ENCODE assay signal across 15 cellular contexts in the genomic region with DNA sequence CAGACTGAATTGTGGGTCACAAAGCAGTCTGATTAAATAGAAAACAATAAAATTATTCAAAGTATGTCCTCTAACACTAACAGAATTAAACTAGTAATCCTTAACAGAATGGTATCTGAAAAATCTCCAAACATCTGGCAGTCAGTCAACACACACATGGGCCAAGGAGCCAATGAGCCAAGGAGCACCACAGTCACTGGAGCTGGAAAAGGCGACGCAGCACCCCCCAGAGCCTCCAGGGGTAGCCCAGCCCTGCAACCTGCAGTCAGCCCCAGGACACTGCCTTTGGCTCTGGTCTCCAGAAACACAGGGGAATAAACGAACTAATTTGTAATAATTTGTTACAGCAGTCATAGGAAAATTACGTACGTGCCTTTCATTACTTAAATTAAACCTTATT. TPM values are rescaled to one million over a fixed set of nuclear protein-coding genes. Genes with fewer than 3 reads are reported as not detected.
DNase-seq lines count a peak whose midpoint lies in the region; ATAC-seq, FAIRE-seq and TF ChIP-seq lines count a peak whose summit lies in the region.
"Had no signal": no experiment of that assay in that cellular context is flagged by ENCODE, and none has a peak within 500 bp of the region (broad histone marks: within the 10 kb centered on the region; RNA-seq: fewer than 3 reads in every experiment).

No MANE protein-coding gene starts in this region.

- peaks cover 14% of the 10 kb centered on the region for H3K4me1 ChIP-seq in GM12878 (ENCODE audit: control insufficient read depth, insufficient read depth, low read length)
- H3K4me1 ChIP-seq in HAP-1, result 0 out of 2 replicates have a peak, but pooled peaks cover 2% of the 10 kb centered on the region

- TF ChIP-seq RAD21 in GM12878 (IDR thresholded peaks at IDR 0.05; ENCODE audit: insufficient read depth, low read depth, low read length), result no peak

- TF ChIP-seq EP300 in GM12878 (IDR thresholded peaks at IDR 0.05; ENCODE audit: borderline replicate concordance in 1 of 2, control insufficient read depth in 1 of 2, low read depth in 2 of 2, low read length in 2 of 2), result no peak

- peak overlapping the region; percentile 28; the same call in 1 of the 2 replicates for H3K4me2 ChIP-seq in GM12878 (ENCODE audit: control insufficient read depth, insufficient read depth)

- peak; percentile 47; the same call in 2 of the 3 replicates for ATAC-seq in GM12878
- no peak for ATAC-seq in esophagus mucosa
- ATAC-seq: naive thymus-derived CD8-positive, alpha-beta T cell had no signal

- H3K27me3 ChIP-seq in GM12878 (replicated peaks in 1 of 2; ENCODE audit: control insufficient read depth in 2 of 2, insufficient read depth in 2 of 2, low read length in 1 of 2) (no peaks in the 10 kb centered on the region), HAP-1 (ENCODE audit: low read depth) (no peaks in the 10 kb centered on the region)
- H3K27me3 ChIP-seq: ascending aorta had no signal

- TF ChIP-seq POLR2A in GM12878 (IDR thresholded peaks at IDR 0.05; ENCODE audit: low read depth, low read length), result no peak

- H3K36me3 ChIP-seq in GM12878 (ENCODE audit: control insufficient read depth in 2 of 2, insufficient read depth in 2 of 2, low read length in 1 of 2) (no peaks in the 10 kb centered on the region; a peak in 1 of 4 replicates), HAP-1 (replicated peaks) (no peaks in the 10 kb centered on the region)
- H3K36me3 ChIP-seq: ascending aorta had no signal

- H3K9me3 ChIP-seq in GM12878 (replicated peaks; ENCODE audit: control insufficient read depth, insufficient read depth, low read length) (no peaks in the 10 kb centered on the region; the same call in 2 of the 3 replicates), HAP-1 (0 out of 2 replicates have a peak, but pooled peaks cover 3% of the 10 kb centered on the region)
- H3K9me3 ChIP-seq: ascending aorta had no signal

- RAD21 ChIA-PET in GM12878 (lab: Charles Lee; ENCODE audit: unreplicated experiment), result no interaction called here

- intact Hi-C loops in GM12878 (cut with micrococcal nuclease; ENCODE audit: unreplicated experiment), result no loop called here

- DNase-seq in AG08395 (ENCODE audit: low spot score) (peak; percentile 77), GM04503 (ENCODE audit: low read depth) (peak; percentile 34), GM12878 (ENCODE audit: low read depth, low spot score) (no peak), iPS-NIHi11 (ENCODE audit: low spot score) (peak; percentile 46), foreskin melanocyte (no peak), HAP-1 (ENCODE audit: low spot score in 2 of 2) (no peak)
- no peak for DNase-seq in activated CD8-positive, alpha-beta memory T cell treated with anti-CD3 and anti-CD28 coated beads for 24 hours
- DNase-seq: activated T-cell treated with anti-CD3 and anti-CD28 coated beads for 4 hours; naive thymus-derived CD8-positive, alpha-beta T cell; NCI-H524 treated with DMSO at 0.1 percent for 48 hours had no signal

- H3K9ac ChIP-seq in GM12878 (ENCODE audit: control insufficient read depth, insufficient read depth, low read length), result no peak overlapping the region

- TF ChIP-seq CTCF in GM12878 (IDR thresholded peaks at IDR 0.05 in 2 of 3, conservative IDR thresholded peaks at IDR 0.05 in 1 of 3; ENCODE audit: control insufficient read depth in 2 of 3, extremely low read depth in 1 of 3, insufficient read depth in 1 of 3, low read depth in 3 of 3, low read length in 3 of 3), result no peak

- in situ Hi-C loops in GM12878 (cut with MboI) (no loop called here), HAP-1 (cut with MboI; ENCODE audit: low sequenced_read_pairs) (no loop called here)

- no peak overlapping the region for H2AFZ ChIP-seq in GM12878 (ENCODE audit: control insufficient read depth, low read depth, low read length)

- no peaks in the 10 kb centered on the region; the same call in 1 of the 2 replicates for H4K20me1 ChIP-seq in GM12878 (ENCODE audit: control insufficient read depth, insufficient read depth)

- POLR2A ChIA-PET in GM12878 (lab: Charles Lee), result no interaction called here

- SMC1A ChIA-PET in GM12878 (lab: Charles Lee; ENCODE audit: uncharacterized antibody, unreplicated experiment), result interaction anchor here (0.7 to 0.9 kb wide), 2 partner anchors 14 to 130 kb away, joined by 3 read pairs; no protein-coding TSS in a partner anchor

- no peak overlapping the region for H3K27ac ChIP-seq in GM12878 (ENCODE audit: control insufficient read depth, insufficient read depth)
- H3K27ac ChIP-seq: C4-2B had no signal

- TSS peak; percentile 6 for BruUV-seq in GM12878 (replicated peaks; lab: Mats Ljungman, UMichigan)

- H3K79me2 ChIP-seq in GM12878 (ENCODE audit: control insufficient read depth, insufficient read depth, low read length), result peaks cover 80% of the 10 kb centered on the region

- FAIRE-seq in GM12878 (lab: Jason Lieb, UNC), result no peak
- FAIRE-seq: HTR-8/SVneo had no signal

- CTCF ChIA-PET in GM12878 (lab: Yijun Ruan, JAX), result no interaction called here

- H3K4me3 ChIP-seq in GM12878, result no peak overlapping the region
- no peak overlapping the region for H3K4me3 ChIP-seq in HAP-1
- H3K4me3 ChIP-seq: smooth muscle cell had no signal

- 89% methylated on average over 5 of the region's 5 CpGs for WGBS in GM12878 (ENCODE audit: insufficient coverage, insufficient replicate concordance, low lambda C conversion rate, missing lambda C conversion rate)

TF ChIP-seq in GM12878, 131 proteins besides CTCF, POLR2A, EP300 and RAD21:
- TF ChIP-seq BCL11A (IDR thresholded peaks at IDR 0.05; ENCODE audit: low read depth, low read length), result no peak
- no peak for TF ChIP-seq PML (IDR thresholded peaks at IDR 0.05; ENCODE audit: low read length)
- TF ChIP-seq KLF5 (IDR thresholded peaks at IDR 0.05; ENCODE audit: partially characterized antibody), result no peak
- TF ChIP-seq CREM (IDR thresholded peaks at IDR 0.05; ENCODE audit: low read depth), result no peak
- TF ChIP-seq NR2F1 (conservative IDR thresholded peaks at IDR 0.05), result no peak
- TF ChIP-seq, protein P1, sequence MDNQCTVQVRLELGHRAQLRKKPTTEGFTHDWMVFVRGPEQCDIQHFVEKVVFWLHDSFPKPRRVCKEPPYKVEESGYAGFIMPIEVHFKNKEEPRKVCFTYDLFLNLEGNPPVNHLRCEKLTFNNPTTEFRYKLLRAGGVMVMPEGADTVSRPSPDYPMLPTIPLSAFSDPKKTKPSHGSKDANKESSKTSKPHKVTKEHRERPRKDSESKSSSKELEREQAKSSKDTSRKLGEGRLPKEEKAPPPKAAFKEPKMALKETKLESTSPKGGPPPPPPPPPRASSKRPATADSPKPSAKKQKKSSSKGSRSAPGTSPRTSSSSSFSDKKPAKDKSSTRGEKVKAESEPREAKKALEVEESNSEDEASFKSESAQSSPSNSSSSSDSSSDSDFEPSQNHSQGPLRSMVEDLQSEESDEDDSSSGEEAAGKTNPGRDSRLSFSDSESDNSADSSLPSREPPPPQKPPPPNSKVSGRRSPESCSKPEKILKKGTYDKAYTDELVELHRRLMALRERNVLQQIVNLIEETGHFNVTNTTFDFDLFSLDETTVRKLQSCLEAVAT (IDR thresholded peaks at IDR 0.05), result no peak
- TF ChIP-seq FOXM1 (IDR thresholded peaks at IDR 0.05; ENCODE audit: low read depth, low read length), result no peak
TF ChIP-seq in GM12878: peak in this region for 0.

RNA-seq across cellular contexts. Expression of a gene that starts 12.3 kb away (rescaled TPM):
- 142 and 161 TPM in 2 replicates for total RNA-seq in GM12878 (2013; cell fraction: nucleolus; rRNA removed)
- total RNA-seq in GM12878 (2014; rRNA removed) (19.1 and 20.4 TPM in 2 replicates), GM12878 (2014; rRNA removed; fragmentation: Illumina TruSeq; extraction: Trizol) (15.8 and 16.6 TPM in 2 replicates), GM12878 (2021) (27.6 and 34.0 TPM in 2 replicates), esophagus mucosa (20.6 TPM)
- 12.4 TPM for polyA plus RNA-seq in GM12878 (2011; ENCODE audit: low read depth)
- polyA plus RNA-seq in GM12878 (2011; rRNA removed) (23.2 and 24.1 TPM in 2 replicates), GM12878 (2014; fragmentation: Illumina TruSeq; extraction: Trizol) (21.0 and 21.8 TPM in 2 replicates), GM12878 (2014; fragmentation: Nextera tagmentation; extraction: Ambion mirVana) (1 to 10 TPM; 4.0 to 6.1 TPM), GM12878 (2014; rRNA removed) (23.2 and 25.2 TPM in 2 replicates), GM12878 (2016; fragmentation: Nextera tagmentation; extraction: Ambion mirVana) (10 to 100 TPM; 24.1 to 25.1 TPM)
- 33.1 and 34.0 TPM in 2 replicates for polyA plus RNA-seq in GM12878 (2011; cell fraction: cytosol; rRNA removed)
- polyA plus RNA-seq in GM12878 (2011; cell fraction: nucleus; rRNA removed), result 66.3 and 81.0 TPM in 2 replicates
- 19.6 and 21.1 TPM in 2 replicates for polyA plus RNA-seq in GM12878 (2012)
- polyA minus RNA-seq in GM12878 (2011; rRNA and poly(A)+ RNA removed), result 67.0 TPM in 2 replicates
- 13.8 and 14.8 TPM in 2 replicates for polyA minus RNA-seq in GM12878 (2011; cell fraction: cytosol; rRNA and poly(A)+ RNA removed)
- 62.4 and 109 TPM in 2 replicates for polyA minus RNA-seq in GM12878 (2011; cell fraction: nucleus; rRNA and poly(A)+ RNA removed)

Comparison
In these comparisons a context has a peak if more than half of its experiments do, and no peak if none do; other contexts are left out.
1. DNase-seq: peak in AG08395 (single experiment), GM04503 (single experiment) and iPS-NIHi11 (single experiment); none in GM12878 (single experiment), activated CD8-positive, alpha-beta memory T cell treated with anti-CD3 and anti-CD28 coated beads for 24 hours (single experiment), foreskin melanocyte (single experiment) and HAP-1 (0 of 2).